Comparison of ENCODE assay signal across 8 cellular contexts in the genomic region with DNA sequence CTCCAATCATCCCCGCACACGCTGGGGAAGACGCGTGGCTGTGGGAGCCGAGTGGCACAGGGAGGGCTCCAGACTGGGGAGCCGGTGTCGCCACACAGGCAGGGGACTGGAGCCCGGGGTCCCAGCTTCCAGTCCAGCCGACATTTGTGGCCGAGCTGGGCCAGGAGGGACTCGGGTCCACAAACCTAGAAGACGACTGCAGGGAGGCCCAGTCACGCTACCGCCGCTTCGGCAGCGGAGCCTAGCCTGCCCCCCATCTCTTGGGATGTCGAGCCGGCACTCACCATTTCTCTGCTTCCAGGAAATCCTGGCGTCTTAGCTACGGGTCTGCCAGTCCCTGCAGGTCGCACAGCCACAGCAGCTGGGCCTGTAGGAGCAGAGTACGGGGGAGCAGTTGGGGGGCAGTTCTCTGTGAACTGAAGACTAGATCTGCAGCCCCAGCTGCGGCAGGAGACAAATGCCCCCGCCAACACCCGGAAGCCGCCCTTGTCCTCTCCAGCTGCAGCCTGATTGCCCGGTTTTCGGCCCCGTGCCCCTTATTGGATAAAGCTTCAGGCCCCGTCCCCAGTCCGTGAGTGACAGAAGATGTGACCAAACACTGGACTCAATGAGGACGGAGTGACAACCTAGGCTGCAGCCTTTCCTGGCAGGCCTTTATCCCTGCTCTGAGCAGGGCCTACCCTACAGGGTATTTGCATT.
DNase-seq lines count a peak whose midpoint lies in the region; ATAC-seq and TF ChIP-seq lines count a peak whose summit lies in the region.

No MANE protein-coding gene starts in this region.

- ATAC-seq in GM19468 (IDR thresholded peaks at IDR 0.05; ENCODE audit: extremely low read depth, unreplicated experiment), result peak; percentile 90
- ATAC-seq in activated T-helper 17 cell treated with anti-CD3 and anti-CD28 coated beads, Interleukin-2, amount 50 U/mL, for 72 hours (replicated peaks), result peak; percentile 88
- ATAC-seq in Right ventricle myocardium inferior, result peak; percentile 99

- H3K27me3 Mint-ChIP-seq in CD14-positive monocyte (ENCODE audit: low read depth in 3 of 3), result peaks cover 0 to 3% (median 3%) of the 10 kb centered on the region in 3 donors
- peaks cover 9% of the 10 kb centered on the region for H3K27me3 Mint-ChIP-seq in activated T-helper 17 cell treated with anti-CD3 and anti-CD28 coated beads, Interleukin-2, amount 50 U/mL, for 72 hours
- H3K27me3 Mint-ChIP-seq in nephron progenitor cell (ENCODE audit: low read depth, poor library complexity), result no peaks in the 10 kb centered on the region

- H3K36me3 Mint-ChIP-seq in CD14-positive monocyte (peaks cover 0 to 4% of the 10 kb centered on the region in 2 donors), nephron progenitor cell (ENCODE audit: low read depth) (no peaks in the 10 kb centered on the region)
- H3K36me3 Mint-ChIP-seq in activated T-helper 17 cell treated with anti-CD3 and anti-CD28 coated beads, Interleukin-2, amount 50 U/mL, for 72 hours (ENCODE audit: low read depth), result no peaks in the 10 kb centered on the region

- DNase-seq in CD14-positive monocyte (ENCODE audit: low spot score), result no peak
- DNase-seq in KG1 (lab: John Stamatoyannopoulos, UW), result peak; percentile 47
- DNase-seq in Right ventricle myocardium inferior (ENCODE audit: missing footprints), result peak; percentile 90
- DNase-seq in pons (ENCODE audit: low spot score), result peak; percentile 98
- no peak for DNase-seq in NK-92 (lab: John Stamatoyannopoulos, UW; ENCODE audit: unreplicated experiment)
- no peak for DNase-seq in nephron progenitor cell

- no peak for TF ChIP-seq CTCF in CD14-positive monocyte (IDR thresholded peaks at IDR 0.05)
- no peak for TF ChIP-seq CTCF in nephron progenitor cell (IDR thresholded peaks at IDR 0.05)

- intact Hi-C loops in CD14-positive monocyte (cut with micrococcal nuclease), result no loop called here
- intact Hi-C loops in Right ventricle myocardium inferior (cut with DNase I), result no loop called here

- H3K4me1 Mint-ChIP-seq in CD14-positive monocyte (no peaks in the 10 kb centered on the region), nephron progenitor cell (no peaks in the 10 kb centered on the region)
- H3K4me1 Mint-ChIP-seq in activated T-helper 17 cell treated with anti-CD3 and anti-CD28 coated beads, Interleukin-2, amount 50 U/mL, for 72 hours, result no peaks in the 10 kb centered on the region

- H3K27ac Mint-ChIP-seq in CD14-positive monocyte (no peak overlapping the region), nephron progenitor cell (no peak overlapping the region)
- H3K27ac Mint-ChIP-seq in activated T-helper 17 cell treated with anti-CD3 and anti-CD28 coated beads, Interleukin-2, amount 50 U/mL, for 72 hours, result no peak overlapping the region

- H3K9me3 Mint-ChIP-seq in CD14-positive monocyte (peaks cover 18 to 61% (median 55%) of the 10 kb centered on the region in 7 donors), nephron progenitor cell (peaks cover 81% of the 10 kb centered on the region)
- H3K9me3 Mint-ChIP-seq in activated T-helper 17 cell treated with anti-CD3 and anti-CD28 coated beads, Interleukin-2, amount 50 U/mL, for 72 hours, result peaks cover 4% of the 10 kb centered on the region

- H3K4me3 Mint-ChIP-seq in CD14-positive monocyte, result peak overlapping the region; percentile 69 to 72
- peak overlapping the region; percentile 26 for H3K4me3 Mint-ChIP-seq in activated T-helper 17 cell treated with anti-CD3 and anti-CD28 coated beads, Interleukin-2, amount 50 U/mL, for 72 hours
- no peak overlapping the region for H3K4me3 Mint-ChIP-seq in nephron progenitor cell

Comparison
In these comparisons a context has a peak if more than half of its experiments do, and no peak if none do; other contexts are left out.
1. DNase-seq: peak in KG1 (single experiment), Right ventricle myocardium inferior (single experiment) and pons (single experiment); none in CD14-positive monocyte (single experiment), NK-92 (single experiment) and nephron progenitor cell (single experiment).
2. Peak in every context shown above with its lines, with median percentiles within 50 percentile points of each other: ATAC-seq.